In genomic region chr17:19317359-19318095, GRCh38 we compare ENCODE assay signal across 8 cellular contexts. TPM values are rescaled to one million over a fixed set of nuclear protein-coding genes. Genes with fewer than 3 reads are reported as not detected.
DNase-seq lines count a peak whose midpoint lies in the region; ATAC-seq and TF ChIP-seq lines count a peak whose summit lies in the region.

No MANE protein-coding gene starts in this region.

- intact Hi-C loops in head of caudate nucleus (cut with DNase I) = no loop called here

- peaks cover 8% of the 10 kb centered on the region for H3K4me1 ChIP-seq in BE2C
- H3K4me1 ChIP-seq in SJCRH30 = peaks cover 11% of the 10 kb centered on the region

- H3K27me3 ChIP-seq in BE2C (no peaks in the 10 kb centered on the region), SJCRH30 (no peaks in the 10 kb centered on the region)

- DNase-seq in BE2C (peak; percentile 74), HFF-Myc (ENCODE audit: extremely low read depth, low read depth) (no peak), SJCRH30 (peak; percentile 99), head of caudate nucleus (peak; percentile 90 to 99 (median 97)), omental fat pad (ENCODE audit: low spot score) (peak; percentile 46), AML-193 (lab: John Stamatoyannopoulos, UW) (no peak)

- TF ChIP-seq CTCF in BE2C (IDR thresholded peaks at IDR 0.05; ENCODE audit: low read depth, low read length) (peak; percentile 34), HFF-Myc (IDR thresholded peaks at IDR 0.05; ENCODE audit: low read depth, low read length, missing control alignments) (peak; percentile 11), omental fat pad (IDR thresholded peaks at IDR 0.05) (no peak)

- H3K4me3 ChIP-seq in BE2C (ENCODE audit: low read depth, low read length) = no peak overlapping the region
- H3K4me3 ChIP-seq in HFF-Myc (replicated peaks; ENCODE audit: low read depth, low read length) = no peak overlapping the region
- H3K4me3 ChIP-seq in SJCRH30 = peak overlapping the region; percentile 4

- H3K36me3 ChIP-seq in BE2C = no peaks in the 10 kb centered on the region
- peaks cover 7% of the 10 kb centered on the region; the same call in 1 of the 2 replicates for H3K36me3 ChIP-seq in SJCRH30

- peak overlapping the region; percentile 18 for H3K27ac ChIP-seq in SJCRH30

- H3K9me3 ChIP-seq in BE2C (no peaks in the 10 kb centered on the region), SJCRH30 (replicated peaks) (no peaks in the 10 kb centered on the region)

- peak; percentile 67 for ATAC-seq in omental fat pad (ENCODE audit: low FRiP score)
- no peak for ATAC-seq in HG03520 (IDR thresholded peaks at IDR 0.05; ENCODE audit: unreplicated experiment)
- no peak for ATAC-seq in HG02938 (IDR thresholded peaks at IDR 0.05; ENCODE audit: unreplicated experiment)

RNA-seq across cellular contexts. Expression of gene B9D1, which starts 45.0 kb away (rescaled TPM):
- polyA plus RNA-seq in BE2C (2012; ENCODE audit: insufficient read depth, insufficient read length, low read depth) = 4.8 TPM
- total RNA-seq in SJCRH30 (2014; rRNA removed; shearing (Covaris generic)) = 15.2 and 15.3 TPM in 2 replicates
- 10 to 100 TPM in 3 of 4 donors, 1 to 10 TPM in 1; 8.0 to 27.4 (median 18.3) TPM for total RNA-seq in omental fat pad

Comparison
In these comparisons a context has a peak if more than half of its experiments do, and no peak if none do; other contexts are left out.
1. DNase-seq: peak in BE2C (single experiment), SJCRH30 (2 of 2), head of caudate nucleus (42 of 42) and omental fat pad (single experiment); none in HFF-Myc (single experiment) and AML-193 (0 of 2).
2. CTCF ChIP-seq: peak in BE2C (single experiment) and HFF-Myc (single experiment); none in omental fat pad (0 of 3).